1 cellular context compared by ENCODE assay signal in the genomic region with DNA sequence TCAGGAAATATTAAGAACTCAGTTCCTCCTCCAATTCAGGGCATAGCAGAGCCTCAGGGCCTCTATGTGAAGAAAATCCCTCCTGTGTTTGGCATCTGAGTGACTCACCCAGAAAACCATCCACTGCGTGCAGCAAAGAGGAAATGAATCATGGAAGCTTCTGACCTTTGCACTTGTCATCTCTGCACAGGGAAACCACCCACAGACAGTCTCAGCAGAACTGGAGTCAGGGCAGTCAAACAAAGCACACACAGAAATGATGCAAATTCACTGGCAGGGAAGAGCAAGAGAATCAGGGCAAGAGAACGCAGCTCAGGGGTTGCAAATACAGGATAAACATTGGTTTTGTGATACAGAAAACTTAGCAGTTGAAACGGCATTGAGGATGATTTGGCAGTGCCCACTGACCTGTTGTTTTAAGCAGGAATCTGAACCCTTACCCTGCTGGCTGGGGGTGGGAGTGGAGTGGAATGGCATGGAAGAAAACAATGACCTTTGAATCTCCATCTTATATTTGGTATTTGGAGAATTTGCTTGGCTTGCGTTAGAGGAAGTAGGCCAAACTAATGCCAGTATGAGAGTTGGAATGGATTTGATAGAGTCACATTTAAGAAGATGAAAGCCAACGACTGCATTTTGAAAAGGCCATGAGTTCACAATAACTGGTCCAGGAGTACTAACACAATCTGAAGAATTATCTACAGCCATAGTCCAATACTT.
TF ChIP-seq lines count a peak whose summit lies in the region.

No MANE protein-coding gene starts in this region.

TF ChIP-seq in HepG2, 621 proteins besides CTCF, POLR2A, EP300 and RAD21 (continued from another document and continues in another):
- TF ChIP-seq, protein P1, sequence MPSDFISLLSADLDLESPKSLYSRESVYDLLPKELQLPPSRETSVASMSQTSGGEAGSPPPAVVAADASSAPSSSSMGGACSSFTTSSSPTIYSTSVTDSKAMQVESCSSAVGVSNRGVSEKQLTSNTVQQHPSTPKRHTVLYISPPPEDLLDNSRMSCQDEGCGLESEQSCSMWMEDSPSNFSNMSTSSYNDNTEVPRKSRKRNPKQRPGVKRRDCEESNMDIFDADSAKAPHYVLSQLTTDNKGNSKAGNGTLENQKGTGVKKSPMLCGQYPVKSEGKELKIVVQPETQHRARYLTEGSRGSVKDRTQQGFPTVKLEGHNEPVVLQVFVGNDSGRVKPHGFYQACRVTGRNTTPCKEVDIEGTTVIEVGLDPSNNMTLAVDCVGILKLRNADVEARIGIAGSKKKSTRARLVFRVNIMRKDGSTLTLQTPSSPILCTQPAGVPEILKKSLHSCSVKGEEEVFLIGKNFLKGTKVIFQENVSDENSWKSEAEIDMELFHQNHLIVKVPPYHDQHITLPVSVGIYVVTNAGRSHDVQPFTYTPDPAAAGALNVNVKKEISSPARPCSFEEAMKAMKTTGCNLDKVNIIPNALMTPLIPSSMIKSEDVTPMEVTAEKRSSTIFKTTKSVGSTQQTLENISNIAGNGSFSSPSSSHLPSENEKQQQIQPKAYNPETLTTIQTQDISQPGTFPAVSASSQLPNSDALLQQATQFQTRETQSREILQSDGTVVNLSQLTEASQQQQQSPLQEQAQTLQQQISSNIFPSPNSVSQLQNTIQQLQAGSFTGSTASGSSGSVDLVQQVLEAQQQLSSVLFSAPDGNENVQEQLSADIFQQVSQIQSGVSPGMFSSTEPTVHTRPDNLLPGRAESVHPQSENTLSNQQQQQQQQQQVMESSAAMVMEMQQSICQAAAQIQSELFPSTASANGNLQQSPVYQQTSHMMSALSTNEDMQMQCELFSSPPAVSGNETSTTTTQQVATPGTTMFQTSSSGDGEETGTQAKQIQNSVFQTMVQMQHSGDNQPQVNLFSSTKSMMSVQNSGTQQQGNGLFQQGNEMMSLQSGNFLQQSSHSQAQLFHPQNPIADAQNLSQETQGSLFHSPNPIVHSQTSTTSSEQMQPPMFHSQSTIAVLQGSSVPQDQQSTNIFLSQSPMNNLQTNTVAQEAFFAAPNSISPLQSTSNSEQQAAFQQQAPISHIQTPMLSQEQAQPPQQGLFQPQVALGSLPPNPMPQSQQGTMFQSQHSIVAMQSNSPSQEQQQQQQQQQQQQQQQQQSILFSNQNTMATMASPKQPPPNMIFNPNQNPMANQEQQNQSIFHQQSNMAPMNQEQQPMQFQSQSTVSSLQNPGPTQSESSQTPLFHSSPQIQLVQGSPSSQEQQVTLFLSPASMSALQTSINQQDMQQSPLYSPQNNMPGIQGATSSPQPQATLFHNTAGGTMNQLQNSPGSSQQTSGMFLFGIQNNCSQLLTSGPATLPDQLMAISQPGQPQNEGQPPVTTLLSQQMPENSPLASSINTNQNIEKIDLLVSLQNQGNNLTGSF (CRISPR knock-in tag; IDR thresholded peaks at IDR 0.05): no peak
- TF ChIP-seq ZNF121 (CRISPR knock-in tag; IDR thresholded peaks at IDR 0.05) (no peak), FOSL1 (CRISPR knock-in tag; IDR thresholded peaks at IDR 0.05; ENCODE audit: borderline replicate concordance) (peak; percentile 99), ZNF788 (CRISPR knock-in tag; IDR thresholded peaks at IDR 0.05; ENCODE audit: borderline replicate concordance) (peak; percentile 73; the same call in 1 of the 2 replicates), ZNF282 (IDR thresholded peaks at IDR 0.05; ENCODE audit: partially characterized antibody) (no peak), ZNF20 (CRISPR knock-in tag; IDR thresholded peaks at IDR 0.05) (no peak), RFXAP (CRISPR knock-in tag; IDR thresholded peaks at IDR 0.05; ENCODE audit: borderline replicate concordance) (no peak), ATRX (CRISPR knock-in tag; IDR thresholded peaks at IDR 0.05; ENCODE audit: borderline replicate concordance) (no peak), NFATC3 (CRISPR knock-in tag; IDR thresholded peaks at IDR 0.05) (peak; percentile 65; the same call in 1 of the 2 replicates), ZNF850 (CRISPR knock-in tag; conservative IDR thresholded peaks at IDR 0.05) (no peak), ZNF431 (CRISPR knock-in tag; IDR thresholded peaks at IDR 0.05; ENCODE audit: borderline replicate concordance, low read depth) (no peak), ZNF234 (CRISPR knock-in tag; conservative IDR thresholded peaks at IDR 0.05) (no peak), ZNF577 (CRISPR knock-in tag; IDR thresholded peaks at IDR 0.05; ENCODE audit: borderline replicate concordance, low read depth) (no peak), RBAK (CRISPR knock-in tag; IDR thresholded peaks at IDR 0.05) (no peak), ZFP1 (CRISPR knock-in tag; IDR thresholded peaks at IDR 0.05) (peak; percentile 80), SMAD3 (CRISPR knock-in tag; IDR thresholded peaks at IDR 0.05) (peak; percentile 76), PHB2 (IDR thresholded peaks at IDR 0.05; ENCODE audit: partially characterized antibody) (no peak), SIX1 (CRISPR knock-in tag; IDR thresholded peaks at IDR 0.05; ENCODE audit: borderline replicate concordance) (0 out of 2 replicates have a peak, but pooled peaks have one; percentile 33), ZNF773 (CRISPR knock-in tag; IDR thresholded peaks at IDR 0.05; ENCODE audit: borderline replicate concordance) (no peak), MEIS2 (CRISPR knock-in tag; IDR thresholded peaks at IDR 0.05) (peak; percentile 97), HNRNPLL (IDR thresholded peaks at IDR 0.05; ENCODE audit: low read depth, low read length, poor library complexity, severe bottlenecking) (no peak), TARDBP (CRISPR knock-in tag; IDR thresholded peaks at IDR 0.05) (peak; percentile 88; the same call in 1 of the 2 replicates)
- TF ChIP-seq, protein P2, sequence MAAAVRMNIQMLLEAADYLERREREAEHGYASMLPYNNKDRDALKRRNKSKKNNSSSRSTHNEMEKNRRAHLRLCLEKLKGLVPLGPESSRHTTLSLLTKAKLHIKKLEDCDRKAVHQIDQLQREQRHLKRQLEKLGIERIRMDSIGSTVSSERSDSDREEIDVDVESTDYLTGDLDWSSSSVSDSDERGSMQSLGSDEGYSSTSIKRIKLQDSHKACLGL (CRISPR knock-in tag; IDR thresholded peaks at IDR 0.05): no peak
- TF ChIP-seq, protein P3, sequence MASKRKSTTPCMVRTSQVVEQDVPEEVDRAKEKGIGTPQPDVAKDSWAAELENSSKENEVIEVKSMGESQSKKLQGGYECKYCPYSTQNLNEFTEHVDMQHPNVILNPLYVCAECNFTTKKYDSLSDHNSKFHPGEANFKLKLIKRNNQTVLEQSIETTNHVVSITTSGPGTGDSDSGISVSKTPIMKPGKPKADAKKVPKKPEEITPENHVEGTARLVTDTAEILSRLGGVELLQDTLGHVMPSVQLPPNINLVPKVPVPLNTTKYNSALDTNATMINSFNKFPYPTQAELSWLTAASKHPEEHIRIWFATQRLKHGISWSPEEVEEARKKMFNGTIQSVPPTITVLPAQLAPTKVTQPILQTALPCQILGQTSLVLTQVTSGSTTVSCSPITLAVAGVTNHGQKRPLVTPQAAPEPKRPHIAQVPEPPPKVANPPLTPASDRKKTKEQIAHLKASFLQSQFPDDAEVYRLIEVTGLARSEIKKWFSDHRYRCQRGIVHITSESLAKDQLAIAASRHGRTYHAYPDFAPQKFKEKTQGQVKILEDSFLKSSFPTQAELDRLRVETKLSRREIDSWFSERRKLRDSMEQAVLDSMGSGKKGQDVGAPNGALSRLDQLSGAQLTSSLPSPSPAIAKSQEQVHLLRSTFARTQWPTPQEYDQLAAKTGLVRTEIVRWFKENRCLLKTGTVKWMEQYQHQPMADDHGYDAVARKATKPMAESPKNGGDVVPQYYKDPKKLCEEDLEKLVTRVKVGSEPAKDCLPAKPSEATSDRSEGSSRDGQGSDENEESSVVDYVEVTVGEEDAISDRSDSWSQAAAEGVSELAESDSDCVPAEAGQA (IDR thresholded peaks at IDR 0.05; ENCODE audit: low read depth): no peak
- TF ChIP-seq, protein P3 (CRISPR knock-in tag; IDR thresholded peaks at IDR 0.05; ENCODE audit: borderline replicate concordance): no peak; the same call in 1 of the 2 replicates
- TF ChIP-seq, protein P4, sequence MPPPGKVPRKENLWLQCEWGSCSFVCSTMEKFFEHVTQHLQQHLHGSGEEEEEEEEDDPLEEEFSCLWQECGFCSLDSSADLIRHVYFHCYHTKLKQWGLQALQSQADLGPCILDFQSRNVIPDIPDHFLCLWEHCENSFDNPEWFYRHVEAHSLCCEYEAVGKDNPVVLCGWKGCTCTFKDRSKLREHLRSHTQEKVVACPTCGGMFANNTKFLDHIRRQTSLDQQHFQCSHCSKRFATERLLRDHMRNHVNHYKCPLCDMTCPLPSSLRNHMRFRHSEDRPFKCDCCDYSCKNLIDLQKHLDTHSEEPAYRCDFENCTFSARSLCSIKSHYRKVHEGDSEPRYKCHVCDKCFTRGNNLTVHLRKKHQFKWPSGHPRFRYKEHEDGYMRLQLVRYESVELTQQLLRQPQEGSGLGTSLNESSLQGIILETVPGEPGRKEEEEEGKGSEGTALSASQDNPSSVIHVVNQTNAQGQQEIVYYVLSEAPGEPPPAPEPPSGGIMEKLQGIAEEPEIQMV (CRISPR knock-in tag; IDR thresholded peaks at IDR 0.05; ENCODE audit: low read depth): no peak; the same call in 1 of the 2 replicates
- TF ChIP-seq, protein P5, sequence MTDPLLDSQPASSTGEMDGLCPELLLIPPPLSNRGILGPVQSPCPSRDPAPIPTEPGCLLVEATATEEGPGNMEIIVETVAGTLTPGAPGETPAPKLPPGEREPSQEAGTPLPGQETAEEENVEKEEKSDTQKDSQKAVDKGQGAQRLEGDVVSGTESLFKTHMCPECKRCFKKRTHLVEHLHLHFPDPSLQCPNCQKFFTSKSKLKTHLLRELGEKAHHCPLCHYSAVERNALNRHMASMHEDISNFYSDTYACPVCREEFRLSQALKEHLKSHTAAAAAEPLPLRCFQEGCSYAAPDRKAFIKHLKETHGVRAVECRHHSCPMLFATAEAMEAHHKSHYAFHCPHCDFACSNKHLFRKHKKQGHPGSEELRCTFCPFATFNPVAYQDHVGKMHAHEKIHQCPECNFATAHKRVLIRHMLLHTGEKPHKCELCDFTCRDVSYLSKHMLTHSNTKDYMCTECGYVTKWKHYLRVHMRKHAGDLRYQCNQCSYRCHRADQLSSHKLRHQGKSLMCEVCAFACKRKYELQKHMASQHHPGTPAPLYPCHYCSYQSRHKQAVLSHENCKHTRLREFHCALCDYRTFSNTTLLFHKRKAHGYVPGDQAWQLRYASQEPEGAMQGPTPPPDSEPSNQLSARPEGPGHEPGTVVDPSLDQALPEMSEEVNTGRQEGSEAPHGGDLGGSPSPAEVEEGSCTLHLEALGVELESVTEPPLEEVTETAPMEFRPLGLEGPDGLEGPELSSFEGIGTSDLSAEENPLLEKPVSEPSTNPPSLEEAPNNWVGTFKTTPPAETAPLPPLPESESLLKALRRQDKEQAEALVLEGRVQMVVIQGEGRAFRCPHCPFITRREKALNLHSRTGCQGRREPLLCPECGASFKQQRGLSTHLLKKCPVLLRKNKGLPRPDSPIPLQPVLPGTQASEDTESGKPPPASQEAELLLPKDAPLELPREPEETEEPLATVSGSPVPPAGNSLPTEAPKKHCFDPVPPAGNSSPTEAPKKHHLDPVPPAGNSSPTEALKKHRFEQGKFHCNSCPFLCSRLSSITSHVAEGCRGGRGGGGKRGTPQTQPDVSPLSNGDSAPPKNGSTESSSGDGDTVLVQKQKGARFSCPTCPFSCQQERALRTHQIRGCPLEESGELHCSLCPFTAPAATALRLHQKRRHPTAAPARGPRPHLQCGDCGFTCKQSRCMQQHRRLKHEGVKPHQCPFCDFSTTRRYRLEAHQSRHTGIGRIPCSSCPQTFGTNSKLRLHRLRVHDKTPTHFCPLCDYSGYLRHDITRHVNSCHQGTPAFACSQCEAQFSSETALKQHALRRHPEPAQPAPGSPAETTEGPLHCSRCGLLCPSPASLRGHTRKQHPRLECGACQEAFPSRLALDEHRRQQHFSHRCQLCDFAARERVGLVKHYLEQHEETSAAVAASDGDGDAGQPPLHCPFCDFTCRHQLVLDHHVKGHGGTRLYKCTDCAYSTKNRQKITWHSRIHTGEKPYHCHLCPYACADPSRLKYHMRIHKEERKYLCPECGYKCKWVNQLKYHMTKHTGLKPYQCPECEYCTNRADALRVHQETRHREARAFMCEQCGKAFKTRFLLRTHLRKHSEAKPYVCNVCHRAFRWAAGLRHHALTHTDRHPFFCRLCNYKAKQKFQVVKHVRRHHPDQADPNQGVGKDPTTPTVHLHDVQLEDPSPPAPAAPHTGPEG (CRISPR knock-in tag; IDR thresholded peaks at IDR 0.05): 0 out of 2 replicates have a peak, but pooled peaks have one; percentile 49
- TF ChIP-seq, protein P6, sequence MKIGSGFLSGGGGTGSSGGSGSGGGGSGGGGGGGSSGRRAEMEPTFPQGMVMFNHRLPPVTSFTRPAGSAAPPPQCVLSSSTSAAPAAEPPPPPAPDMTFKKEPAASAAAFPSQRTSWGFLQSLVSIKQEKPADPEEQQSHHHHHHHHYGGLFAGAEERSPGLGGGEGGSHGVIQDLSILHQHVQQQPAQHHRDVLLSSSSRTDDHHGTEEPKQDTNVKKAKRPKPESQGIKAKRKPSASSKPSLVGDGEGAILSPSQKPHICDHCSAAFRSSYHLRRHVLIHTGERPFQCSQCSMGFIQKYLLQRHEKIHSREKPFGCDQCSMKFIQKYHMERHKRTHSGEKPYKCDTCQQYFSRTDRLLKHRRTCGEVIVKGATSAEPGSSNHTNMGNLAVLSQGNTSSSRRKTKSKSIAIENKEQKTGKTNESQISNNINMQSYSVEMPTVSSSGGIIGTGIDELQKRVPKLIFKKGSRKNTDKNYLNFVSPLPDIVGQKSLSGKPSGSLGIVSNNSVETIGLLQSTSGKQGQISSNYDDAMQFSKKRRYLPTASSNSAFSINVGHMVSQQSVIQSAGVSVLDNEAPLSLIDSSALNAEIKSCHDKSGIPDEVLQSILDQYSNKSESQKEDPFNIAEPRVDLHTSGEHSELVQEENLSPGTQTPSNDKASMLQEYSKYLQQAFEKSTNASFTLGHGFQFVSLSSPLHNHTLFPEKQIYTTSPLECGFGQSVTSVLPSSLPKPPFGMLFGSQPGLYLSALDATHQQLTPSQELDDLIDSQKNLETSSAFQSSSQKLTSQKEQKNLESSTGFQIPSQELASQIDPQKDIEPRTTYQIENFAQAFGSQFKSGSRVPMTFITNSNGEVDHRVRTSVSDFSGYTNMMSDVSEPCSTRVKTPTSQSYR (CRISPR knock-in tag; IDR thresholded peaks at IDR 0.05; ENCODE audit: borderline replicate concordance): peak; percentile 22; the same call in 1 of the 2 replicates
